33 cellular contexts compared by ENCODE assay signal in genomic region chr14:85358136-85358785, GRCh38.
"Had no signal": no experiment of that assay in that cellular context is flagged by ENCODE, and none has a peak within 500 bp of the region (broad histone marks: within the 10 kb centered on the region; RNA-seq: fewer than 3 reads in every experiment).

No MANE protein-coding gene starts in this region.

- H3K9me3 ChIP-seq: ascending aorta had no signal

- FAIRE-seq: bronchial epithelial cell, TTC549 had no signal

- ATAC-seq: activated CD8-positive, alpha-beta T cell treated with anti-CD3 and anti-CD28 coated beads for 36 hours; activated naive CD4-positive, alpha-beta T cell treated with anti-CD3 and anti-CD28 coated beads, Interleukin-2, amount 50 U/mL, for 72 hours; activated T-cell treated with anti-CD3 and anti-CD28 coated beads, Interleukin-2, amount 50 U/mL, for 4 hours; activated T-cell treated with anti-CD3 and anti-CD28 coated beads, Interleukin-2, amount 50 U/mL, for 72 hours; activated T-helper 17 cell treated with anti-CD3 and anti-CD28 coated beads, Interleukin-2, amount 50 U/mL, for 72 hours had no signal

- H3K27me3 ChIP-seq: ascending aorta, cardiac muscle cell had no signal

- H3K27ac ChIP-seq: ascending aorta, cardiac muscle cell, VCaP had no signal

- H3K36me3 ChIP-seq: ascending aorta, cardiac muscle cell had no signal

- H3K4me3 ChIP-seq: ascending aorta, cardiac muscle cell had no signal

- DNase-seq: activated B cell treated with CpG ODN at 0.5 μM for 24 hours; activated CD4-positive, alpha-beta memory T cell treated with anti-CD3 and anti-CD28 coated beads for 36 hours; activated CD4-positive, alpha-beta T cell treated with anti-CD3 and anti-CD28 coated beads for 4 hours; activated CD4-positive, alpha-beta T cell treated with anti-CD3 and anti-CD28 coated beads, Interleukin-2, amount 10 ng/mL, durations not matched to agents 24 days and 14 days; activated CD4-positive, alpha-beta T cell treated with anti-CD3 and anti-CD28 coated beads, Interleukin-2, amount 50 U/mL, for 1 hour; activated CD4-positive, alpha-beta T cell treated with anti-CD3 and anti-CD28 coated beads, Interleukin-2, amount 50 U/mL, for 4 hours; activated CD4-positive, CD25-positive, alpha-beta regulatory T cell treated with anti-CD3 and anti-CD28 coated beads, Interleukin-2, amount 50 U/mL, for 72 hours; activated CD8-positive, alpha-beta memory T cell treated with anti-CD3 and anti-CD28 coated beads, Interleukin-2, amount 50 U/mL, for 4 hours; activated CD8-positive, alpha-beta T cell treated with anti-CD3 and anti-CD28 coated beads for 36 hours; activated effector memory CD4-positive, alpha-beta T cell treated with anti-CD3 and anti-CD28 coated beads, Interleukin-2, amount 50 U/mL, for 16 hours; activated gamma-delta T cell treated with Interleukin-2 at 50 U/mL for 16 hours; activated naive CD4-positive, alpha-beta T cell; activated naive CD4-positive, alpha-beta T cell treated with anti-CD3 and anti-CD28 coated beads for 36 hours; activated naive CD4-positive, alpha-beta T cell treated with anti-CD3 and anti-CD28 coated beads, Interleukin-2, amount 50 U/mL, for 16 hours; activated naive CD8-positive, alpha-beta T cell treated with anti-CD3 and anti-CD28 coated beads for 36 hours; activated T-cell treated with anti-CD3 and anti-CD28 coated beads for 4 hours; activated T-cell treated with anti-CD3 and anti-CD28 coated beads, Interleukin-2, amount 50 U/mL, for 1 hour; activated T-cell treated with anti-CD3 and anti-CD28 coated beads, Interleukin-2, amount 50 U/mL, for 4 hours; activated T-cell treated with anti-CD3 and anti-CD28 coated beads, Interleukin-2, amount 50 U/mL, for 72 hours; amygdala; anterior cingulate cortex; caudate nucleus; cerebellar nuclear complex; T-helper 1 cell; T-helper 2 cell; T-helper 9 cell had no signal

- H3K4me1 ChIP-seq: ascending aorta had no signal
